42 cellular contexts compared by ENCODE assay signal in genomic region chr1:17359808-17360207, GRCh38. TPM values are rescaled to one million over a fixed set of nuclear protein-coding genes. Genes with fewer than 3 reads are reported as not detected.
"Had no signal": no experiment of that assay in that cellular context is flagged by ENCODE, and none has a peak within 500 bp of the region (broad histone marks: within the 10 kb centered on the region; RNA-seq: fewer than 3 reads in every experiment).

No MANE protein-coding gene starts in this region.

- H3K9me3 Mint-ChIP-seq: activated B cell treated with CpG ODN at 0.5 μM for 24 hours; activated CD4-positive, alpha-beta memory T cell treated with anti-CD3 and anti-CD28 coated beads for 36 hours; activated CD4-positive, alpha-beta T cell treated with anti-CD3 and anti-CD28 coated beads, Interleukin-2, amount 10 ng/mL, durations not matched to agents 24 days and 14 days; activated naive CD4-positive, alpha-beta T cell treated with anti-CD3 and anti-CD28 coated beads for 36 hours; activated naive CD4-positive, alpha-beta T cell treated with anti-CD3 and anti-CD28 coated beads, Interleukin-2, amount 50 U/mL, for 24 hours; activated naive CD8-positive, alpha-beta T cell treated with anti-CD3 and anti-CD28 coated beads, Interleukin-2, amount 10 ng/mL, durations not matched to agents 7 days and 5 days; activated T-helper 1 cell treated with anti-CD3 and anti-CD28 coated beads, Interleukin-12 subunit alpha, Interleukin-12 subunit beta, Interleukin-2, Interleukin-4 antibody, amounts not matched to agents 30 ng/mL and 10 ng/mL and 1 ng/mL, durations not matched to agents 14 hours and 24 hours and 36 hours; activated T-helper 2 cell treated with anti-CD3 and anti-CD28 coated beads, Interferon-gamma antibody, Interleukin-2, Interleukin-4, amounts not matched to agents 10 μg/mL and 5 μg/mL and 100 μg/mL, durations not matched to agents 14 hours and 24 hours and 36 hours; central memory CD8-positive, alpha-beta T cell; dendritic cell treated with granulocyte-macrophage colony-stimulating factor and Interleukin-4, amounts not matched to agents 40 ng/mL and 50 ng/mL, for 4 days; T-helper 2 cell treated with Interferon-gamma antibody and Interleukin-4, amounts not matched to agents 5 μg/mL and 100 μg/mL, for 36 hours had no signal

- H3K27me3 ChIP-seq: brain microvascular endothelial cell had no signal

- H3K9me3 ChIP-seq: esophagus squamous epithelium had no signal

- H3K36me3 ChIP-seq: brain microvascular endothelial cell, esophagus squamous epithelium, gastroesophageal sphincter had no signal

- H3K27me3 Mint-ChIP-seq: activated B cell treated with CpG ODN at 0.5 μM for 24 hours; activated CD4-positive, alpha-beta T cell treated with anti-CD3 and anti-CD28 coated beads, Interleukin-2, amount 10 ng/mL, durations not matched to agents 24 days and 14 days; activated CD8-positive, alpha-beta memory T cell treated with anti-CD3 and anti-CD28 coated beads, Interleukin-2, amount 10 ng/mL, durations not matched to agents 7 days and 5 days; dendritic cell treated with granulocyte-macrophage colony-stimulating factor and Interleukin-4, amounts not matched to agents 40 ng/mL and 50 ng/mL, for 4 days had no signal

- H3K4me1 ChIP-seq: esophagus squamous epithelium, gastroesophageal sphincter had no signal

- FAIRE-seq: astrocyte, bronchial epithelial cell had no signal

- ATAC-seq: activated CD4-positive, alpha-beta T cell treated with anti-CD3 and anti-CD28 coated beads for 36 hours; activated CD4-positive, CD25-positive, alpha-beta regulatory T cell treated with anti-CD3 and anti-CD28 coated beads, Interleukin-2, amount 50 U/mL, for 24 hours; activated CD8-positive, alpha-beta memory T cell treated with anti-CD3 and anti-CD28 coated beads, Interleukin-2, amount 10 ng/mL, durations not matched to agents 7 days and 5 days; activated CD8-positive, alpha-beta T cell treated with anti-CD3 and anti-CD28 coated beads, Interleukin-2, amount 10 ng/mL, durations not matched to agents 7 days and 5 days; gastroesophageal sphincter; T-helper 17 cell had no signal

- H3K4me1 Mint-ChIP-seq: activated CD4-positive, alpha-beta T cell treated with anti-CD3 and anti-CD28 coated beads, Interleukin-2, amount 10 ng/mL, durations not matched to agents 24 days and 14 days; central memory CD8-positive, alpha-beta T cell; endodermal cell had no signal

- H3K4me3 Mint-ChIP-seq: activated B cell treated with CpG ODN at 0.5 μM for 24 hours; activated CD4-positive, alpha-beta memory T cell treated with anti-CD3 and anti-CD28 coated beads for 36 hours; activated CD4-positive, alpha-beta T cell treated with anti-CD3 and anti-CD28 coated beads for 36 hours; activated CD4-positive, alpha-beta T cell treated with anti-CD3 and anti-CD28 coated beads, Interleukin-2, amount 10 ng/mL, durations not matched to agents 24 days and 14 days; activated CD8-positive, alpha-beta memory T cell treated with anti-CD3 and anti-CD28 coated beads, Interleukin-2, amount 10 ng/mL, durations not matched to agents 7 days and 5 days; activated CD8-positive, alpha-beta T cell treated with anti-CD3 and anti-CD28 coated beads, Interleukin-2, amount 10 ng/mL, durations not matched to agents 7 days and 5 days; activated naive CD4-positive, alpha-beta T cell treated with anti-CD3 and anti-CD28 coated beads for 36 hours; activated naive CD4-positive, alpha-beta T cell treated with anti-CD3 and anti-CD28 coated beads, Interleukin-2, amount 50 U/mL, for 24 hours; activated naive CD8-positive, alpha-beta T cell treated with anti-CD3 and anti-CD28 coated beads, Interleukin-2, amount 10 ng/mL, durations not matched to agents 7 days and 5 days; activated T-helper 1 cell treated with anti-CD3 and anti-CD28 coated beads, Interleukin-12 subunit alpha, Interleukin-12 subunit beta, Interleukin-2, Interleukin-4 antibody, amounts not matched to agents 30 ng/mL and 10 ng/mL and 1 ng/mL, durations not matched to agents 14 hours and 24 hours and 36 hours; central memory CD8-positive, alpha-beta T cell; dendritic cell treated with granulocyte-macrophage colony-stimulating factor and Interleukin-4, amounts not matched to agents 40 ng/mL and 50 ng/mL, for 4 days; endodermal cell; T-helper 17 cell; T-helper 2 cell treated with Interferon-gamma antibody and Interleukin-4, amounts not matched to agents 5 μg/mL and 100 μg/mL, for 36 hours had no signal

- DNase-seq: activated B cell treated with CpG ODN at 0.5 μM for 24 hours; activated CD4-positive, alpha-beta memory T cell treated with anti-CD3 and anti-CD28 coated beads for 36 hours; activated CD4-positive, alpha-beta T cell treated with anti-CD3 and anti-CD28 coated beads for 36 hours; activated CD4-positive, alpha-beta T cell treated with anti-CD3 and anti-CD28 coated beads, Interleukin-2, amount 10 ng/mL, durations not matched to agents 24 days and 14 days; activated CD8-positive, alpha-beta memory T cell treated with anti-CD3 and anti-CD28 coated beads, Interleukin-2, amount 10 ng/mL, durations not matched to agents 7 days and 5 days; activated CD8-positive, alpha-beta memory T cell treated with anti-CD3 and anti-CD28 coated beads, Interleukin-2, amount 50 U/mL, for 4 hours; activated CD8-positive, alpha-beta T cell treated with anti-CD3 and anti-CD28 coated beads, Interleukin-2, amount 10 ng/mL, durations not matched to agents 7 days and 5 days; activated effector memory CD4-positive, alpha-beta T cell treated with anti-CD3 and anti-CD28 coated beads, Interleukin-2, amount 50 U/mL, for 16 hours; activated naive CD4-positive, alpha-beta T cell treated with anti-CD3 and anti-CD28 coated beads for 36 hours; activated naive CD8-positive, alpha-beta T cell treated with anti-CD3 and anti-CD28 coated beads, Interleukin-2, amount 10 ng/mL, durations not matched to agents 7 days and 5 days; activated T-cell treated with anti-CD3 and anti-CD28 coated beads, Interleukin-2, amount 50 U/mL, for 1 hour; activated T-cell treated with anti-CD3 and anti-CD28 coated beads, Interleukin-2, amount 50 U/mL, for 48 hours; amniotic stem cell; anterior cingulate cortex; brain microvascular endothelial cell; dorsolateral prefrontal cortex; effector memory CD4-positive, alpha-beta T cell; esophagus squamous epithelium; foreskin melanocyte; T-helper 1 cell; T-helper 17 cell; T1000 had no signal

- H3K27ac ChIP-seq: brain microvascular endothelial cell, coronary artery, dorsolateral prefrontal cortex, esophagus squamous epithelium, gastroesophageal sphincter had no signal

- H3K27ac Mint-ChIP-seq: activated B cell treated with CpG ODN at 0.5 μM for 24 hours; activated CD4-positive, alpha-beta memory T cell treated with anti-CD3 and anti-CD28 coated beads for 36 hours; activated CD4-positive, alpha-beta T cell treated with anti-CD3 and anti-CD28 coated beads for 36 hours; activated CD4-positive, alpha-beta T cell treated with anti-CD3 and anti-CD28 coated beads, Interleukin-2, amount 10 ng/mL, durations not matched to agents 24 days and 14 days; activated CD8-positive, alpha-beta memory T cell treated with anti-CD3 and anti-CD28 coated beads, Interleukin-2, amount 10 ng/mL, durations not matched to agents 7 days and 5 days; activated CD8-positive, alpha-beta T cell treated with anti-CD3 and anti-CD28 coated beads, Interleukin-2, amount 10 ng/mL, durations not matched to agents 7 days and 5 days; activated naive CD4-positive, alpha-beta T cell treated with anti-CD3 and anti-CD28 coated beads for 36 hours; activated naive CD4-positive, alpha-beta T cell treated with anti-CD3 and anti-CD28 coated beads, Interleukin-2, amount 50 U/mL, for 24 hours; activated naive CD8-positive, alpha-beta T cell treated with anti-CD3 and anti-CD28 coated beads, Interleukin-2, amount 10 ng/mL, durations not matched to agents 7 days and 5 days; activated T-helper 1 cell treated with anti-CD3 and anti-CD28 coated beads, Interleukin-12 subunit alpha, Interleukin-12 subunit beta, Interleukin-2, Interleukin-4 antibody, amounts not matched to agents 30 ng/mL and 10 ng/mL and 1 ng/mL, durations not matched to agents 14 hours and 24 hours and 36 hours; activated T-helper 2 cell treated with anti-CD3 and anti-CD28 coated beads, Interferon-gamma antibody, Interleukin-2, Interleukin-4, amounts not matched to agents 10 μg/mL and 5 μg/mL and 100 μg/mL, durations not matched to agents 14 hours and 24 hours and 36 hours; dendritic cell treated with granulocyte-macrophage colony-stimulating factor and Interleukin-4, amounts not matched to agents 40 ng/mL and 50 ng/mL, for 4 days; endodermal cell; T-helper 17 cell; T-helper 2 cell treated with Interferon-gamma antibody and Interleukin-4, amounts not matched to agents 5 μg/mL and 100 μg/mL, for 36 hours had no signal

- H3K36me3 Mint-ChIP-seq: activated CD4-positive, alpha-beta memory T cell treated with anti-CD3 and anti-CD28 coated beads for 36 hours; activated CD8-positive, alpha-beta memory T cell treated with anti-CD3 and anti-CD28 coated beads, Interleukin-2, amount 10 ng/mL, durations not matched to agents 7 days and 5 days; activated naive CD4-positive, alpha-beta T cell treated with anti-CD3 and anti-CD28 coated beads, Interleukin-2, amount 50 U/mL, for 24 hours had no signal

- H3K4me3 ChIP-seq: coronary artery, dorsolateral prefrontal cortex, esophagus squamous epithelium, gastroesophageal sphincter had no signal

RNA-seq across cellular contexts. Expression of gene PADI6, which starts 12.2 kb away (rescaled TPM):
- total RNA-seq: activated B cell treated with CpG ODN at 0.5 μM for 24 hours; activated CD4-positive, alpha-beta memory T cell treated with anti-CD3 and anti-CD28 coated beads for 36 hours; activated CD4-positive, alpha-beta T cell treated with anti-CD3 and anti-CD28 coated beads for 36 hours; activated CD4-positive, alpha-beta T cell treated with anti-CD3 and anti-CD28 coated beads, Interleukin-2, amount 10 ng/mL, durations not matched to agents 24 days and 14 days; activated CD8-positive, alpha-beta memory T cell treated with anti-CD3 and anti-CD28 coated beads for 36 hours; activated CD8-positive, alpha-beta memory T cell treated with anti-CD3 and anti-CD28 coated beads, Interleukin-2, amount 10 ng/mL, durations not matched to agents 7 days and 5 days; activated CD8-positive, alpha-beta T cell treated with anti-CD3 and anti-CD28 coated beads, Interleukin-2, amount 10 ng/mL, durations not matched to agents 7 days and 5 days; activated naive CD4-positive, alpha-beta T cell treated with anti-CD3 and anti-CD28 coated beads for 36 hours; activated naive CD8-positive, alpha-beta T cell treated with anti-CD3 and anti-CD28 coated beads, Interleukin-2, amount 10 ng/mL, durations not matched to agents 7 days and 5 days; activated T-helper 1 cell treated with anti-CD3 and anti-CD28 coated beads, Interleukin-12 subunit alpha, Interleukin-12 subunit beta, Interleukin-2, Interleukin-4 antibody, amounts not matched to agents 30 ng/mL and 10 ng/mL and 1 ng/mL, durations not matched to agents 14 hours and 24 hours and 36 hours; activated T-helper 2 cell treated with anti-CD3 and anti-CD28 coated beads, Interferon-gamma antibody, Interleukin-2, Interleukin-4, amounts not matched to agents 10 μg/mL and 5 μg/mL and 100 μg/mL, durations not matched to agents 14 hours and 24 hours and 36 hours; astrocyte; bronchial epithelial cell; cardiac septum; cerebellum; dorsolateral prefrontal cortex; endodermal cell; esophagus squamous epithelium; fibroblast of lung; fibroblast of villous mesenchyme; gastroesophageal sphincter; glomerular endothelial cell had no signal
- polyA plus RNA-seq: adipose tissue, esophagus, fibroblast of lung had no signal

RNA-seq across cellular contexts. Expression of gene PADI4, which starts 51.8 kb away (rescaled TPM):
- total RNA-seq: activated T-helper 1 cell treated with anti-CD3 and anti-CD28 coated beads, Interleukin-12 subunit alpha, Interleukin-12 subunit beta, Interleukin-2, Interleukin-4 antibody, amounts not matched to agents 30 ng/mL and 10 ng/mL and 1 ng/mL, durations not matched to agents 14 hours and 24 hours and 36 hours; activated T-helper 2 cell treated with anti-CD3 and anti-CD28 coated beads, Interferon-gamma antibody, Interleukin-2, Interleukin-4, amounts not matched to agents 10 μg/mL and 5 μg/mL and 100 μg/mL, durations not matched to agents 14 hours and 24 hours and 36 hours; astrocyte; bronchial epithelial cell; endodermal cell; esophagus squamous epithelium; fibroblast of lung; fibroblast of villous mesenchyme; glomerular endothelial cell had no signal
- polyA plus RNA-seq: fibroblast of lung had no signal
